In the genomic region with DNA sequence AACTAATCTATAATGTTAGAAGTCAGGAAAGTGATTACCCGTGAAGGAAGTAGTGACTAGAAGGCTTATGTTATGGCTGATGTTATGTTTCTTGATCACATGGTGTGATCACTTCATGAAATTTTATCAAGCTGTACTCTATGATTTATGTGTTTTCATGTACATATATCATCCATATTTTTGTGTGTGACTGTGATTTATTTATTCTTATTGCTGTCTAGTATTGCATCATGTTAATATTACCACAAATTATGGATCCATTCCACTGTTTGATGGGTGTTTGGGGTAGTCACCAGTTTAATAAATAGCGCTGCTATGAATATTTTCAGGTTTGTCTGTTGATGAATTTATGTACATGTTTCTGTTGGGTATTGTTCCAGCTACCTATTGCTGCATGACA, we compare ENCODE assay signal across 27 cellular contexts. TPM values are rescaled to one million over a fixed set of nuclear protein-coding genes. Genes with fewer than 3 reads are reported as not detected.
DNase-seq lines count a peak whose midpoint lies in the region; ATAC-seq, FAIRE-seq and TF ChIP-seq lines count a peak whose summit lies in the region.
"Had no signal": no experiment of that assay in that cellular context is flagged by ENCODE, and none has a peak within 500 bp of the region (broad histone marks: within the 10 kb centered on the region; RNA-seq: fewer than 3 reads in every experiment).

No MANE protein-coding gene starts in this region.

- RAD21 ChIA-PET in HCT116 (lab: Charles Lee; ENCODE audit: low non-redundant PET in 1 of 2, low total read pairs in 2 of 2, uncharacterized antibody in 2 of 2, unreplicated experiment in 2 of 2) = no interaction called here

- H2AFZ ChIP-seq in HCT116 (ENCODE audit: low read depth, low read length, poor library complexity, severe bottlenecking) = peak overlapping the region; percentile 60
- no peak overlapping the region for H2AFZ ChIP-seq in IMR-90 (replicated peaks; ENCODE audit: low read length, poor library complexity)
- H2AFZ ChIP-seq in K562 (ENCODE audit: low read depth, low read length) = no peak overlapping the region

- H3K23ac ChIP-seq in IMR-90 (ENCODE audit: low read depth, low read length) = no peak overlapping the region

- H2BK20ac ChIP-seq in IMR-90 (ENCODE audit: low read depth, low read length) = no peak overlapping the region

- no peak for FAIRE-seq in K562 (lab: Jason Lieb, UNC)
- FAIRE-seq: A204.1, GM12878, GM12892, GM18507 had no signal

- H3K36me3 ChIP-seq in HCT116 (ENCODE audit: control insufficient read depth in 1 of 2, insufficient read depth in 2 of 2, low read length in 2 of 2) (no peaks in the 10 kb centered on the region), IMR-90 (ENCODE audit: control insufficient read depth, insufficient read depth, low read length) (no peaks in the 10 kb centered on the region), K562 (ENCODE audit: control insufficient read depth, insufficient read depth, low read length) (no peaks in the 10 kb centered on the region)
- H3K36me3 ChIP-seq: BE2C, BLaER1 had no signal

- no peak overlapping the region for H4K91ac ChIP-seq in IMR-90 (ENCODE audit: insufficient read depth, low read depth, low read length)

- TF ChIP-seq RAD21 in HCT116 (IDR thresholded peaks at IDR 0.05; ENCODE audit: low read depth) (no peak), IMR-90 (IDR thresholded peaks at IDR 0.05; ENCODE audit: low read length) (no peak), K562 (CRISPR knock-in tag; conservative IDR thresholded peaks at IDR 0.05 in 1 of 2, IDR thresholded peaks at IDR 0.05 in 1 of 2) (no peak)

- no peaks in the 10 kb centered on the region for H3K27me3 ChIP-seq in HCT116 (ENCODE audit: insufficient read depth, low read length)
- no peaks in the 10 kb centered on the region for H3K27me3 ChIP-seq in IMR-90 (ENCODE audit: control insufficient read depth, insufficient read depth, low read length)
- H3K27me3 ChIP-seq in K562 (ENCODE audit: control insufficient read depth in 2 of 2, insufficient read depth in 2 of 2, low read length in 2 of 2) = no peaks in the 10 kb centered on the region
- H3K27me3 ChIP-seq: BE2C, BLaER1 had no signal

- BruUV-seq in HCT116 (replicated peaks; lab: Mats Ljungman, UMichigan) = no TSS peak
- no TSS peak for BruUV-seq in IMR-90 (replicated peaks; lab: Mats Ljungman, UMichigan)
- BruUV-seq in K562 (replicated peaks; lab: Mats Ljungman, UMichigan) = no TSS peak

- H3K9me1 ChIP-seq in IMR-90 (ENCODE audit: insufficient read depth, low read length) (no peaks in the 10 kb centered on the region), K562 (ENCODE audit: control insufficient read depth, insufficient read depth, low read length) (no peaks in the 10 kb centered on the region)

- H3K4me2 ChIP-seq in HCT116 (ENCODE audit: low read length) = no peak overlapping the region
- H3K4me2 ChIP-seq in IMR-90 (ENCODE audit: low read depth, low read length) = no peak overlapping the region
- no peak overlapping the region for H3K4me2 ChIP-seq in K562 (ENCODE audit: insufficient read depth, low read length)
- H3K4me2 ChIP-seq: BLaER1 had no signal

- H2AK9ac ChIP-seq in IMR-90 (replicated peaks; ENCODE audit: low read depth, low read length, poor library complexity) = no peak overlapping the region

- H2BK120ac ChIP-seq in IMR-90 (ENCODE audit: low read depth, low read length) = no peak overlapping the region

- no peak overlapping the region for H3K9ac ChIP-seq in HCT116 (ENCODE audit: low read length)
- no peak overlapping the region for H3K9ac ChIP-seq in IMR-90 (ENCODE audit: low read depth, low read length)
- H3K9ac ChIP-seq in K562 (ENCODE audit: insufficient read depth in 1 of 2, low read depth in 2 of 2, low read length in 2 of 2) = no peak overlapping the region
- H3K9ac ChIP-seq: BLaER1 had no signal

- TF ChIP-seq CTCF in HCT116 (IDR thresholded peaks at IDR 0.05 in 2 of 3, conservative IDR thresholded peaks at IDR 0.05 in 1 of 3; ENCODE audit: borderline replicate concordance in 1 of 3, insufficient read depth in 1 of 3, low read depth in 2 of 3, low read length in 2 of 3) = no peak
- TF ChIP-seq CTCF in IMR-90 (conservative IDR thresholded peaks at IDR 0.05; ENCODE audit: low read depth, low read length) = no peak
- no peak for TF ChIP-seq CTCF in K562 (IDR thresholded peaks at IDR 0.05 in 2 of 3, conservative IDR thresholded peaks at IDR 0.05 in 1 of 3; ENCODE audit: insufficient read depth in 2 of 3, low read depth in 1 of 3, low read length in 3 of 3)

- TF ChIP-seq POLR2A in HCT116 (IDR thresholded peaks at IDR 0.05; ENCODE audit: borderline replicate concordance, extremely low read depth, insufficient read depth, insufficient read length) (no peak), IMR-90 (IDR thresholded peaks at IDR 0.05; ENCODE audit: low read depth, low read length) (no peak), K562 (conservative IDR thresholded peaks at IDR 0.05) (no peak)

- no peak for ATAC-seq in HCT116
- no peak for ATAC-seq in IMR-90 (ENCODE audit: low read depth)
- ATAC-seq in K562 = no peak
- ATAC-seq: GM12878 had no signal

- H3K79me1 ChIP-seq in IMR-90 (ENCODE audit: low read depth in 1 of 2, low read length in 2 of 2) = no peaks in the 10 kb centered on the region

- DNase-seq in HCT116 (ENCODE audit: low read depth, low spot score) (no peak), IMR-90 (no peak), K562 (ENCODE audit: extremely low read depth in 1 of 4, low spot score in 3 of 4) (no peak), NK-92 (lab: John Stamatoyannopoulos, UW; ENCODE audit: unreplicated experiment) (no peak)
- DNase-seq in stimulated activated naive CD4-positive, alpha-beta T cell (lab: John Stamatoyannopoulos, UW) = no peak
- DNase-seq: 8988T; ACHN; BE2C; C1 segment of cervical spinal cord; CD4-positive, alpha-beta memory T cell; CD4-positive, CD25-positive, alpha-beta regulatory T cell; CD8-positive, alpha-beta memory T cell; COR-L47; DMS 273 treated with DMSO at 0.1 percent for 48 hours; DMS153; DMS53; DMS79; DND-41; EL; GDM1 had no signal

- intact Hi-C loops in HCT116 (cut with micrococcal nuclease) = no loop called here
- intact Hi-C loops in IMR-90 (cut with micrococcal nuclease) = no loop called here
- intact Hi-C loops in K562 (cut with micrococcal nuclease) = no loop called here

- H3K4ac ChIP-seq in IMR-90 (ENCODE audit: low read depth, low read length) = no peak overlapping the region

- in situ Hi-C loops in IMR-90 (cut with MboI; ENCODE audit: low sequenced_read_pairs) (no loop called here), K562 (cut with MboI) (no loop called here)

- H3K27ac ChIP-seq in HCT116 (ENCODE audit: low read depth, low read length) (no peak overlapping the region), IMR-90 (ENCODE audit: insufficient read depth, low read length) (no peak overlapping the region), K562 (ENCODE audit: extremely low read depth, low read depth, low read length) (no peak overlapping the region)
- H3K27ac ChIP-seq: BLaER1 had no signal

- H3K18ac ChIP-seq in IMR-90 (ENCODE audit: low read depth, low read length) = no peak overlapping the region

- dilution Hi-C loops in IMR-90 (cut with HindIII; ENCODE audit: low sequenced_read_pairs, unreplicated experiment) = no loop called here

- no peak overlapping the region for H3K4me3 ChIP-seq in HCT116 (replicated peaks in 1 of 2; ENCODE audit: low read depth in 1 of 2, low read length in 2 of 2)
- H3K4me3 ChIP-seq in IMR-90 (ENCODE audit: insufficient read depth, low read depth, low read length) = no peak overlapping the region
- H3K4me3 ChIP-seq in K562 = no peak overlapping the region
- H3K4me3 ChIP-seq: BLaER1, GM12878 had no signal

- no peak overlapping the region for H2BK15ac ChIP-seq in IMR-90 (ENCODE audit: low read depth, low read length)

- no peak overlapping the region for H4K5ac ChIP-seq in IMR-90 (ENCODE audit: low read depth, low read length)

- no peak for TF ChIP-seq EP300 in K562 (IDR thresholded peaks at IDR 0.05; ENCODE audit: low read length)

- H3K56ac ChIP-seq in IMR-90 (ENCODE audit: extremely low read depth, insufficient read depth, low read length) = no peak overlapping the region

- no CpG with 5 or more reads among the region's 2 CpGs for WGBS in IMR-90 (ENCODE audit: extremely low coverage in 2 of 2, insufficient read length in 1 of 2), 2 experiments
- 55% methylated on average over 2 of the region's 2 CpGs for WGBS in K562 (ENCODE audit: insufficient coverage, low coverage, missing lambda C conversion rate)

- H3K9me2 ChIP-seq in HCT116 (ENCODE audit: insufficient read depth) = no peaks in the 10 kb centered on the region

- H3K14ac ChIP-seq in IMR-90 (replicated peaks; ENCODE audit: low read depth, low read length) = no peak overlapping the region

- CTCF ChIA-PET in HCT116 (lab: Charles Lee) = no interaction called here
- CTCF ChIA-PET in IMR-90 (lab: Yijun Ruan, JAX) = no interaction called here
- CTCF ChIA-PET in K562 (lab: Yijun Ruan, JAX; ENCODE audit: low intra/inter-chr PET ratio) = no interaction called here

- peaks cover 0 to 12% of the 10 kb centered on the region in 2 experiments; a peak in 1 of 4 replicates for H3K4me1 ChIP-seq in HCT116 (ENCODE audit: control insufficient read depth in 1 of 2, insufficient read depth in 2 of 2, low read length in 2 of 2)
- H3K4me1 ChIP-seq in IMR-90 (ENCODE audit: control insufficient read depth, insufficient read depth, low read length) = peaks cover 6% of the 10 kb centered on the region; the same call in 1 of the 2 replicates
- H3K4me1 ChIP-seq in K562 (replicated peaks in 1 of 2; ENCODE audit: control insufficient read depth in 2 of 2, insufficient read depth in 2 of 2, low read length in 2 of 2) = no peaks in the 10 kb centered on the region
- H3K4me1 ChIP-seq: BE2C, BLaER1 had no signal

- no peak overlapping the region for H2AK5ac ChIP-seq in IMR-90 (ENCODE audit: low read depth, low read length)

- no peaks in the 10 kb centered on the region for H4K20me1 ChIP-seq in HCT116 (ENCODE audit: insufficient read depth)
- H4K20me1 ChIP-seq in IMR-90 (ENCODE audit: insufficient read depth, low read length) = no peaks in the 10 kb centered on the region
- H4K20me1 ChIP-seq in K562 (replicated peaks; ENCODE audit: control insufficient read depth, insufficient read depth, low read length) = no peaks in the 10 kb centered on the region
- H4K20me1 ChIP-seq: BLaER1 had no signal

- H3K9me3 ChIP-seq in HCT116 (ENCODE audit: control insufficient read depth in 1 of 2, insufficient read depth in 1 of 2, low read depth in 1 of 2, low read length in 2 of 2) (no peaks in the 10 kb centered on the region), IMR-90 (ENCODE audit: control insufficient read depth, insufficient read depth, low read length) (no peaks in the 10 kb centered on the region), K562 (replicated peaks; ENCODE audit: control insufficient read depth, insufficient read depth, low read depth, low read length) (no peaks in the 10 kb centered on the region)
- H3K9me3 ChIP-seq: BE2C, BLaER1 had no signal

- no peaks in the 10 kb centered on the region for H3K79me2 ChIP-seq in HCT116 (ENCODE audit: insufficient read depth, low read length)
- no peaks in the 10 kb centered on the region for H3K79me2 ChIP-seq in K562 (ENCODE audit: control insufficient read depth, insufficient read depth, low read length)

- POLR2A ChIA-PET in HCT116 (lab: Charles Lee) (no interaction called here), IMR-90 (lab: Charles Lee; ENCODE audit: unreplicated experiment) (no interaction called here), K562 (lab: Yijun Ruan, JAX) (no interaction called here)

- no peak overlapping the region for H4K8ac ChIP-seq in IMR-90 (ENCODE audit: low read depth in 2 of 2, low read length in 2 of 2)

- H2BK5ac ChIP-seq in IMR-90 (ENCODE audit: low read depth, low read length, poor library complexity, severe bottlenecking) = no peak overlapping the region

RNA-seq across cellular contexts. Expression of gene SH2D6, which starts 59.4 kb away (rescaled TPM):
- total RNA-seq in HCT116 (2021; ENCODE audit: unreplicated experiment) (2.7 TPM), IMR-90 (2012; rRNA removed) (0.36 TPM in 1 of 2 replicates, not detected in the other), K562 (2014; rRNA removed) (0.20 TPM in 1 of 2 replicates, not detected in the other), K562 (2014; rRNA removed; fragmentation: Illumina TruSeq; extraction: Trizol) (0.76 TPM in 1 of 2 replicates, not detected in the other), K562 (2015; rRNA removed; fragmentation: Illumina TruSeq; extraction: Trizol) (0.14 TPM in 1 of 2 replicates, not detected in the other), K562 (2021) (0.33 and 0.36 TPM in 2 replicates)
- polyA plus RNA-seq in HCT116 (2012) = 0.51 and 1.1 TPM in 2 replicates
- polyA plus RNA-seq in IMR-90 (2012; rRNA removed) (0.32 and 0.37 TPM in 2 replicates), K562 (2011; rRNA removed) (0.34 and 0.46 TPM in 2 replicates), K562 (2014; fragmentation: Illumina TruSeq; extraction: Trizol) (not detected in 2 replicates), K562 (2014; fragmentation: Nextera tagmentation; extraction: Ambion mirVana) (under 1 TPM; 0.07 to 0.21 TPM), K562 (2014; rRNA removed) (0.41 and 1.2 TPM in 2 replicates)
- polyA plus RNA-seq in IMR-90 (2012; cell fraction: cytosol; rRNA removed) = 0.16 TPM in 1 of 2 replicates, not detected in the other
- 1.0 and 1.2 TPM in 2 replicates for polyA plus RNA-seq in IMR-90 (2012; cell fraction: nucleus; rRNA removed; ENCODE audit: low replicate concordance)
- total RNA-seq in K562 (2011; cell fraction: chromatin; rRNA removed; ENCODE audit: low replicate concordance) = 0.32 and 1.1 TPM in 2 replicates
- 1.7 and 1.8 TPM in 2 replicates for total RNA-seq in K562 (2011; cell fraction: nucleolus; rRNA removed)
- total RNA-seq in K562 (2011; cell fraction: nucleoplasm; rRNA removed) = 0.73 TPM in 1 of 2 replicates, not detected in the other
- 0.76 TPM in 1 of 2 replicates, not detected in the other for polyA plus RNA-seq in K562 (2011; cell fraction: cytosol; rRNA removed)
- 1.1 TPM in 2 replicates for polyA plus RNA-seq in K562 (2011; cell fraction: nucleus; rRNA removed)
- 0.55 and 1.0 TPM in 2 replicates for polyA plus RNA-seq in K562 (2012)
- 0.53 TPM in 1 of 2 replicates, not detected in the other for polyA minus RNA-seq in K562 (2011; rRNA and poly(A)+ RNA removed)
- polyA minus RNA-seq in K562 (2011; cell fraction: cytosol; rRNA and poly(A)+ RNA removed) = not detected in 2 replicates
- 0.33 and 1.1 TPM in 2 replicates for polyA minus RNA-seq in K562 (2011; cell fraction: nucleus; rRNA and poly(A)+ RNA removed)
- total RNA-seq: G401 had no signal
- polyA plus RNA-seq: CD14-positive monocyte; CD4-positive, alpha-beta memory T cell; CD4-positive, CD25-positive, alpha-beta regulatory T cell; CD8-positive, alpha-beta memory T cell had no signal
